In the genomic region with DNA sequence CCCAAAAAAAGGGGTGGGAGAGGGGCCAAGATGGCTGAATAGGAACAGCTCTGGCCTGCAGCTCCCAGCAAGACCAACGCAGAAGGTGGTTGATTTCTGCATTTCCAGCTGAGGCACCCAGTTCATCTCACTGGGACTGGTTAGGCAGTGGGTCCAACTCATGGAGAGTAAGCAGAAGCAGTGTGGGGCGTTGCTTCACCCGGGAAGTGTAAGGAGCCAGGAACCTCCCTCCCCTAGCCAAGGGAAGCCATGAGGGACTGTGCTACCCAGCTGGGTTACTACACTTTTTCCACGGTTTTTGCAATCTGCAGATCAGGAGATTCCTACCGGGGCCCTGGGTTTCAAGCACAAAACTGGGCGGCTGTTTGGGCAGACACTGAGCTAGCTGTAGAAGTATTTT, we compare ENCODE assay signal across 34 cellular contexts.
"Had no signal": no experiment of that assay in that cellular context is flagged by ENCODE, and none has a peak within 500 bp of the region (broad histone marks: within the 10 kb centered on the region; RNA-seq: fewer than 3 reads in every experiment).

No MANE protein-coding gene starts in this region.

- H2AFZ ChIP-seq: parathyroid adenoma had no signal

- H3K9ac ChIP-seq: parathyroid adenoma had no signal

- ATAC-seq: naive thymus-derived CD8-positive, alpha-beta T cell; natural killer cell treated with Interleukin-12 subunit alpha and Interleukin-12 subunit beta and Interleukin-15 and Interleukin-18, amount 100 ng/mL, for 72 hours; psoas muscle; right cardiac atrium; sciatic nerve; stimulated activated memory B cell treated with anti-CD40 and anti-IgM and Interleukin-4, amounts not matched to agents 10 μg/mL and 1 μg/mL and 100 μg/mL, for 72 hours; stimulated activated naive CD8-positive, alpha-beta T cell treated with anti-CD3 and anti-CD28 coated beads, Interleukin-15, amount 100 ng/mL, for 72 hours; stimulated activated naive CD8-positive, alpha-beta T cell treated with anti-CD3 and anti-CD28 coated beads, Interleukin-15, Interleukin-2, amounts not matched to agents 100 U/mL and 50 U/mL, for 24 hours; upper lobe of right lung had no signal

- DNase-seq: naive B cell; naive thymus-derived CD8-positive, alpha-beta T cell; nephron progenitor cell; nucleus accumbens; ovary; posterior cingulate gyrus; psoas muscle; right cardiac atrium; spleen; stimulated activated CD4-positive, alpha-beta T cell treated with anti-CD3 and anti-CD28 coated beads, Interleukin-12 subunit alpha, Interleukin-12 subunit beta, amount 100 ng/mL, for 4 hours; stimulated activated CD4-positive, alpha-beta T cell treated with anti-CD3 and anti-CD28 coated beads, Interleukin-1b, Interleukin-23, amount 100 ng/mL, for 48 hours; stimulated activated CD4-positive, alpha-beta T cell treated with anti-CD3 and anti-CD28 coated beads, Interleukin-4, amount 100 ng/mL, for 1 hour; stimulated activated CD4-positive, alpha-beta T cell treated with anti-CD3 and anti-CD28 coated beads, Interleukin-4, amount 100 ng/mL, for 4 hours; stimulated activated CD8-positive, alpha-beta memory T cell treated with anti-CD3 and anti-CD28 coated beads, Interleukin-4, amount 100 ng/mL, for 48 hours; stimulated activated naive CD4-positive, alpha-beta T cell; stimulated activated naive CD8-positive, alpha-beta T cell treated with anti-CD3 and anti-CD28 coated beads, Interleukin-15, amount 100 ng/mL, for 72 hours; stimulated activated naive CD8-positive, alpha-beta T cell treated with anti-CD3 and anti-CD28 coated beads, Interleukin-15, Interleukin-2, amounts not matched to agents 100 U/mL and 50 U/mL, for 24 hours; substantia nigra; testis; tibial artery; transverse colon; upper lobe of right lung; uterus had no signal

- H3K36me3 Mint-ChIP-seq: naive B cell; stimulated activated memory B cell treated with anti-CD40 and anti-IgM and Interleukin-4, amounts not matched to agents 10 μg/mL and 1 μg/mL and 100 μg/mL, for 72 hours; type B pancreatic cell had no signal

- H3K4me3 ChIP-seq: ovary, psoas muscle, skin epidermis, smooth muscle cell, spleen, suprapubic skin, testis, tibial artery, transverse colon, upper lobe of right lung, uterus had no signal

- H3K27me3 ChIP-seq: neutrophil, ovary, spleen, suprapubic skin, testis, tibial artery, transverse colon, upper lobe of right lung, uterus had no signal

- H3K9me3 ChIP-seq: neutrophil, ovary, psoas muscle, suprapubic skin, testis, tibial artery, transverse colon, upper lobe of right lung, uterus had no signal

- H3K4me1 ChIP-seq: parathyroid adenoma, psoas muscle, suprapubic skin, testis, tibial artery, upper lobe of right lung, uterus had no signal

- H3K9me3 Mint-ChIP-seq: natural killer cell treated with Interleukin-12 subunit alpha and Interleukin-12 subunit beta and Interleukin-15 and Interleukin-18, amount 100 ng/mL, for 72 hours; type B pancreatic cell had no signal

- H3K79me2 ChIP-seq: parathyroid adenoma had no signal

- H3K27ac Mint-ChIP-seq: naive thymus-derived CD8-positive, alpha-beta T cell; natural killer cell treated with Interleukin-12 subunit alpha and Interleukin-12 subunit beta and Interleukin-15 and Interleukin-18, amount 100 ng/mL, for 72 hours; nephron progenitor cell; progenitor cell of endocrine pancreas; stimulated activated memory B cell treated with anti-CD40 and anti-IgM and Interleukin-4, amounts not matched to agents 10 μg/mL and 1 μg/mL and 100 μg/mL, for 72 hours; stimulated activated naive CD8-positive, alpha-beta T cell treated with anti-CD3 and anti-CD28 coated beads, Interleukin-15, amount 100 ng/mL, for 72 hours; type B pancreatic cell had no signal

- H3K36me3 ChIP-seq: neutrophil, ovary, spleen, suprapubic skin, tibial artery, transverse colon, upper lobe of right lung, uterus had no signal

- H3K4me1 Mint-ChIP-seq: nephron progenitor cell had no signal

- H3K4me3 Mint-ChIP-seq: naive B cell; naive thymus-derived CD8-positive, alpha-beta T cell; natural killer cell treated with Interleukin-12 subunit alpha and Interleukin-12 subunit beta and Interleukin-15 and Interleukin-18, amount 100 ng/mL, for 72 hours; nephron progenitor cell; neural crest cell; stimulated activated memory B cell treated with anti-CD40 and anti-IgM and Interleukin-4, amounts not matched to agents 10 μg/mL and 1 μg/mL and 100 μg/mL, for 72 hours; stimulated activated naive CD8-positive, alpha-beta T cell treated with anti-CD3 and anti-CD28 coated beads, Interleukin-15, amount 100 ng/mL, for 72 hours; type B pancreatic cell had no signal

- H3K4me2 ChIP-seq: smooth muscle cell had no signal

- H3K27me3 Mint-ChIP-seq: naive B cell; stimulated activated memory B cell treated with anti-CD40 and anti-IgM and Interleukin-4, amounts not matched to agents 10 μg/mL and 1 μg/mL and 100 μg/mL, for 72 hours had no signal

- H3K27ac ChIP-seq: neutrophil, ovary, parathyroid adenoma, psoas muscle, skin epidermis, spleen, suprapubic skin, testis, tibial artery, transverse colon, upper lobe of right lung, uterus had no signal
